In genomic region chr10:109846832-109847231, GRCh38 we compare ENCODE assay signal across 1 cellular context.
A peak's percentile ranks its signal among the peaks of the same experiment; 100 is the strongest.
TF ChIP-seq lines count a peak whose summit lies in the region.

No MANE protein-coding gene starts in this region.

TF ChIP-seq in HEK293, 187 proteins besides CTCF, POLR2A, EP300 and RAD21 (continued from another document):
- TF ChIP-seq HIC1 (tag by site-specific recombination; IDR thresholded peaks at IDR 0.05) (no peak), SCRT2 (tag by site-specific recombination; IDR thresholded peaks at IDR 0.05) (no peak), GLIS2 (tag by site-specific recombination; IDR thresholded peaks at IDR 0.05) (no peak), SCRT1 (tag by site-specific recombination; IDR thresholded peaks at IDR 0.05; ENCODE audit: borderline replicate concordance) (0 out of 2 replicates have a peak, but pooled peaks have one; percentile 44), ZNF311 (tag by site-specific recombination; IDR thresholded peaks at IDR 0.05; ENCODE audit: borderline replicate concordance) (no peak), ZXDB (tag by site-specific recombination; IDR thresholded peaks at IDR 0.05) (no peak), ZNF18 (tag by site-specific recombination; IDR thresholded peaks at IDR 0.05) (no peak), GLI4 (tag by site-specific recombination; IDR thresholded peaks at IDR 0.05) (no peak)
- TF ChIP-seq, protein P1, sequence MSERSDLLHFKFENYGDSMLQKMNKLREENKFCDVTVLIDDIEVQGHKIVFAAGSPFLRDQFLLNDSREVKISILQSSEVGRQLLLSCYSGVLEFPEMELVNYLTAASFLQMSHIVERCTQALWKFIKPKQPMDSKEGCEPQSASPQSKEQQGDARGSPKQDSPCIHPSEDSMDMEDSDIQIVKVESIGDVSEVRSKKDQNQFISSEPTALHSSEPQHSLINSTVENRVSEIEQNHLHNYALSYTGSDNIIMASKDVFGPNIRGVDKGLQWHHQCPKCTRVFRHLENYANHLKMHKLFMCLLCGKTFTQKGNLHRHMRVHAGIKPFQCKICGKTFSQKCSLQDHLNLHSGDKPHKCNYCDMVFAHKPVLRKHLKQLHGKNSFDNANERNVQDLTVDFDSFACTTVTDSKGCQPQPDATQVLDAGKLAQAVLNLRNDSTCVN (tag by site-specific recombination; optimal IDR thresholded peaks at IDR 0.05) = no peak
TF ChIP-seq in HEK293: peak in this region for 2.
